Comparison of ENCODE assay signal across 5 cellular contexts in genomic region chr7:147405621-147406020, GRCh38.
"Had no signal": no experiment of that assay in that cellular context is flagged by ENCODE, and none has a peak within 500 bp of the region (broad histone marks: within the 10 kb centered on the region; RNA-seq: fewer than 3 reads in every experiment).

No MANE protein-coding gene starts in this region.

- ATAC-seq: GM23338, HCT116, HepG2 had no signal

- DNase-seq: H9, KBM-7 had no signal

- H2AFZ ChIP-seq: GM23338 had no signal

- H3K4me3 ChIP-seq: GM23338 had no signal

- H3K4me2 ChIP-seq: GM23338 had no signal
